ENCODE assay signal across 23 cellular contexts in genomic region chr13:73406454-73406853, GRCh38.
"Had no signal": no experiment of that assay in that cellular context is flagged by ENCODE, and none has a peak within 500 bp of the region (broad histone marks: within the 10 kb centered on the region; RNA-seq: fewer than 3 reads in every experiment).

No MANE protein-coding gene starts in this region.

- H3K36me3 ChIP-seq: colonic mucosa, esophagus muscularis mucosa, neural progenitor cell, right lobe of liver, thoracic aorta, tibial nerve, upper lobe of left lung had no signal

- H3K4me1 ChIP-seq: colonic mucosa, esophagus muscularis mucosa, neural progenitor cell, parathyroid adenoma, right lobe of liver, tibial nerve, upper lobe of left lung had no signal

- H2AFZ ChIP-seq: neural progenitor cell, parathyroid adenoma had no signal

- H3K27ac ChIP-seq: colonic mucosa, esophagus muscularis mucosa, neural progenitor cell, parathyroid adenoma, right lobe of liver, thoracic aorta, tibial nerve, upper lobe of left lung had no signal

- FAIRE-seq: endothelial cell of umbilical vein, frontal cortex, small intestine, urothelium cell line had no signal

- H3K79me2 ChIP-seq: parathyroid adenoma had no signal

- ATAC-seq: left lobe of liver; naive thymus-derived CD4-positive, alpha-beta T cell; right lobe of liver; stimulated activated naive B cell treated with anti-CD40 and anti-IgM and Interleukin-4, amounts not matched to agents 10 μg/mL and 1 μg/mL and 100 μg/mL, for 72 hours had no signal

- H3K4me2 ChIP-seq: neural progenitor cell had no signal

- H3K27me3 ChIP-seq: colonic mucosa, esophagus muscularis mucosa, neural progenitor cell, right lobe of liver, tibial nerve, upper lobe of left lung had no signal

- DNase-seq: colonic mucosa; effector memory CD4-positive, alpha-beta T cell; hypothalamus; immature natural killer cell; islet precursor cell; mesenchymal stem cell; naive thymus-derived CD4-positive, alpha-beta T cell; right lobe of liver; small intestine; stimulated activated CD4-positive, alpha-beta T cell treated with anti-CD3 and anti-CD28 coated beads, Interleukin-15, amount 100 ng/mL, for 24 hours; stimulated activated CD4-positive, alpha-beta T cell treated with anti-CD3 and anti-CD28 coated beads, Interleukin-2, amount 100 ng/mL, for 48 hours; stimulated activated naive B cell treated with anti-CD40 and anti-IgM and Interleukin-4, amounts not matched to agents 10 μg/mL and 1 μg/mL and 100 μg/mL, for 72 hours; upper lobe of left lung had no signal

- H3K4me3 ChIP-seq: colonic mucosa, esophagus muscularis mucosa, lung, neural progenitor cell, right lobe of liver, thoracic aorta, tibial nerve, upper lobe of left lung had no signal

- H3K9me3 ChIP-seq: colonic mucosa, esophagus muscularis mucosa, right lobe of liver, thoracic aorta, tibial nerve, upper lobe of left lung had no signal

- H3K9ac ChIP-seq: neural progenitor cell, parathyroid adenoma had no signal
